10 cellular contexts compared by ENCODE assay signal in genomic region chr10:75788394-75789205, GRCh38.
DNase-seq lines count a peak whose midpoint lies in the region; ATAC-seq, FAIRE-seq and TF ChIP-seq lines count a peak whose summit lies in the region.
"Had no signal": no experiment of that assay in that cellular context is flagged by ENCODE, and none has a peak within 500 bp of the region (broad histone marks: within the 10 kb centered on the region; RNA-seq: fewer than 3 reads in every experiment).

No MANE protein-coding gene starts in this region.

- H3K79me2 ChIP-seq in endothelial cell of umbilical vein (ENCODE audit: control insufficient read depth, insufficient read depth, low read length): no peaks in the 10 kb centered on the region

- H4K20me1 ChIP-seq in endothelial cell of umbilical vein (replicated peaks; ENCODE audit: control insufficient read depth, extremely low read depth, insufficient read depth, low read length): no peaks in the 10 kb centered on the region

- POLR2A ChIA-PET in endothelial cell of umbilical vein (lab: Charles Lee): no interaction called here

- H3K27me3 ChIP-seq in HUES48 (ENCODE audit: control insufficient read depth, insufficient read depth, low read length) (no peaks in the 10 kb centered on the region), endothelial cell of umbilical vein (ENCODE audit: control insufficient read depth in 2 of 2, insufficient read depth in 2 of 2, low read length in 2 of 2) (no peaks in the 10 kb centered on the region), subcutaneous abdominal adipose tissue (ENCODE audit: control insufficient read depth in 5 of 5, insufficient read depth in 4 of 5, low read length in 5 of 5) (no peaks in the 10 kb centered on the region)

- FAIRE-seq in endothelial cell of umbilical vein (lab: Jason Lieb, UNC): no peak

- no peak overlapping the region for H3K27ac Mint-ChIP-seq in endothelial cell (ENCODE audit: unreplicated experiment)
- H3K27ac Mint-ChIP-seq: activated naive CD4-positive, alpha-beta T cell treated with anti-CD3 and anti-CD28 coated beads, Interleukin-2, amount 50 U/mL, for 72 hours had no signal

- peak; percentile 50 for DNase-seq in endothelial cell of umbilical vein (ENCODE audit: low read depth, low spot score)
- no peak for DNase-seq in left colon
- no peak for DNase-seq in stimulated activated CD4-positive, alpha-beta T cell treated with anti-CD3 and anti-CD28 coated beads, Interleukin-4, amount 100 ng/mL, for 24 hours
- no peak for DNase-seq in endothelial cell (ENCODE audit: low spot score)
- DNase-seq in GM19238 (ENCODE audit: insufficient read length, low spot score): no peak
- DNase-seq: KG1 had no signal

- TF ChIP-seq POLR2A in endothelial cell of umbilical vein (IDR thresholded peaks at IDR 0.05; ENCODE audit: low read depth, low read length): no peak

- no peak overlapping the region for H3K4me2 ChIP-seq in endothelial cell of umbilical vein (ENCODE audit: insufficient read depth, low read length)

- H3K4me3 ChIP-seq in HUES48 (ENCODE audit: low read depth, low read length) (peak overlapping the region; percentile 19; the same call in 1 of the 2 replicates), endothelial cell of umbilical vein (replicated peaks in 1 of 3; ENCODE audit: insufficient read depth in 1 of 3, low read depth in 1 of 3, low read length in 3 of 3) (no peak overlapping the region), subcutaneous abdominal adipose tissue (ENCODE audit: low read depth in 1 of 5, low read length in 5 of 5) (peak overlapping the region in 2 of 5 donors; percentile 7 to 39)

- no peaks in the 10 kb centered on the region for H3K9me1 ChIP-seq in endothelial cell of umbilical vein (replicated peaks; ENCODE audit: control insufficient read depth, extremely low read depth, insufficient read depth, low read length)

- ATAC-seq in left colon: peak; percentile 66
- no peak for ATAC-seq in HG03442 (IDR thresholded peaks at IDR 0.05; ENCODE audit: unreplicated experiment)
- ATAC-seq: activated naive CD4-positive, alpha-beta T cell treated with anti-CD3 and anti-CD28 coated beads, Interleukin-2, amount 50 U/mL, for 72 hours had no signal

- TF ChIP-seq CTCF in endothelial cell of umbilical vein (IDR thresholded peaks at IDR 0.05; ENCODE audit: extremely low read depth in 1 of 2, insufficient read depth in 1 of 2, low read depth in 1 of 2, low read length in 2 of 2): no peak
- TF ChIP-seq CTCF in endothelial cell (IDR thresholded peaks at IDR 0.05; ENCODE audit: unreplicated experiment): no peak

- no peaks in the 10 kb centered on the region for H3K9me3 ChIP-seq in HUES48 (ENCODE audit: control insufficient read depth, insufficient read depth, low read length)
- H3K9me3 ChIP-seq in endothelial cell of umbilical vein (replicated peaks; ENCODE audit: control insufficient read depth, insufficient read depth, low read length): no peaks in the 10 kb centered on the region
- no peaks in the 10 kb centered on the region for H3K9me3 ChIP-seq in subcutaneous abdominal adipose tissue (ENCODE audit: control insufficient read depth in 5 of 5, low read length in 5 of 5)

- H3K27ac ChIP-seq in HUES48 (ENCODE audit: low read depth, low read length) (peak overlapping the region; percentile 72), endothelial cell of umbilical vein (ENCODE audit: insufficient read depth, low read depth, low read length) (no peak overlapping the region), subcutaneous abdominal adipose tissue (ENCODE audit: low read depth, low read length) (peak overlapping the region; percentile 51)

- H3K9ac ChIP-seq in HUES48 (ENCODE audit: low read depth, low read length) (peak overlapping the region; percentile 8; the same call in 1 of the 2 replicates), endothelial cell of umbilical vein (replicated peaks; ENCODE audit: extremely low read depth, insufficient read depth, low read length) (no peak overlapping the region), subcutaneous abdominal adipose tissue (ENCODE audit: low read length in 5 of 5) (no peak overlapping the region)

- dilution Hi-C loops in endothelial cell of umbilical vein (cut with MboI; ENCODE audit: extremely low pct_ligation_motif_present, low sequenced_read_pairs): no loop called here

- intact Hi-C loops in endothelial cell of umbilical vein (cut with micrococcal nuclease) (no loop called here), left colon (cut with DNase I, micrococcal nuclease) (no loop called here)

- H3K4me3 Mint-ChIP-seq in endothelial cell (ENCODE audit: unreplicated experiment): no peak overlapping the region

- CTCF ChIA-PET in endothelial cell of umbilical vein (lab: Charles Lee): interaction anchor here (0.8 to 1.1 kb wide), 3 partner anchors 10 to 42 kb away, joined by 3 to 4 read pairs (median 3); no protein-coding TSS in a partner anchor

- H3K4me1 Mint-ChIP-seq in endothelial cell (ENCODE audit: unreplicated experiment): peaks cover 4% of the 10 kb centered on the region

- BruUV-seq in endothelial cell of umbilical vein (replicated peaks; lab: Mats Ljungman, UMichigan): no TSS peak

- peaks cover 13% of the 10 kb centered on the region for H3K4me1 ChIP-seq in HUES48 (ENCODE audit: control insufficient read depth, insufficient read depth, low read length)
- H3K4me1 ChIP-seq in endothelial cell of umbilical vein (ENCODE audit: control insufficient read depth, extremely low read depth, insufficient read depth, low read length): peaks cover 2% of the 10 kb centered on the region
- peaks cover 0 to 23% (median 13%) of the 10 kb centered on the region in 5 donors for H3K4me1 ChIP-seq in subcutaneous abdominal adipose tissue (ENCODE audit: control insufficient read depth in 5 of 5, insufficient read depth in 5 of 5, low read length in 5 of 5)

- H3K36me3 ChIP-seq in HUES48 (ENCODE audit: control insufficient read depth, insufficient read depth, low read length) (no peaks in the 10 kb centered on the region), endothelial cell of umbilical vein (ENCODE audit: control insufficient read depth in 2 of 2, extremely low read depth in 1 of 2, insufficient read depth in 2 of 2, low read length in 2 of 2) (no peaks in the 10 kb centered on the region), subcutaneous abdominal adipose tissue (ENCODE audit: control insufficient read depth in 5 of 5, insufficient read depth in 5 of 5, low read length in 5 of 5) (no peaks in the 10 kb centered on the region)

- H3K27me3 Mint-ChIP-seq in endothelial cell (ENCODE audit: unreplicated experiment): peaks cover 1% of the 10 kb centered on the region

- no peaks in the 10 kb centered on the region for H3K36me3 Mint-ChIP-seq in endothelial cell (ENCODE audit: low read depth, unreplicated experiment)
- H3K36me3 Mint-ChIP-seq: activated naive CD4-positive, alpha-beta T cell treated with anti-CD3 and anti-CD28 coated beads, Interleukin-2, amount 50 U/mL, for 72 hours had no signal

- H3K9me3 Mint-ChIP-seq in endothelial cell (ENCODE audit: unreplicated experiment): no peaks in the 10 kb centered on the region
- H3K9me3 Mint-ChIP-seq: activated naive CD4-positive, alpha-beta T cell treated with anti-CD3 and anti-CD28 coated beads, Interleukin-2, amount 50 U/mL, for 72 hours had no signal

- peak overlapping the region; percentile 1 for H2AFZ ChIP-seq in endothelial cell of umbilical vein (ENCODE audit: low read depth, low read length)

TF ChIP-seq in endothelial cell of umbilical vein, 7 proteins besides CTCF, POLR2A, EP300 and RAD21:
- TF ChIP-seq MAX (IDR thresholded peaks at IDR 0.05; ENCODE audit: insufficient read depth, insufficient read length) (peak; percentile 50), MYC (IDR thresholded peaks at IDR 0.05; ENCODE audit: low read depth, low read length) (no peak), GATA2 (IDR thresholded peaks at IDR 0.05; ENCODE audit: insufficient read depth, insufficient read length, low read depth, low read length) (no peak), EZH2 (IDR thresholded peaks at IDR 0.05; ENCODE audit: borderline replicate concordance, low read depth, low read length, severe bottlenecking) (no peak), FOS (IDR thresholded peaks at IDR 0.05; ENCODE audit: borderline replicate concordance, insufficient read depth, low read length) (no peak), JUN (IDR thresholded peaks at IDR 0.05; ENCODE audit: borderline replicate concordance, insufficient read depth, insufficient read length, low read depth) (no peak), POLR2AphosphoS5 (IDR thresholded peaks at IDR 0.05; ENCODE audit: insufficient read depth, low read depth, low read length) (no peak)
